Comparison of ENCODE assay signal across 1 cellular context in the genomic region with DNA sequence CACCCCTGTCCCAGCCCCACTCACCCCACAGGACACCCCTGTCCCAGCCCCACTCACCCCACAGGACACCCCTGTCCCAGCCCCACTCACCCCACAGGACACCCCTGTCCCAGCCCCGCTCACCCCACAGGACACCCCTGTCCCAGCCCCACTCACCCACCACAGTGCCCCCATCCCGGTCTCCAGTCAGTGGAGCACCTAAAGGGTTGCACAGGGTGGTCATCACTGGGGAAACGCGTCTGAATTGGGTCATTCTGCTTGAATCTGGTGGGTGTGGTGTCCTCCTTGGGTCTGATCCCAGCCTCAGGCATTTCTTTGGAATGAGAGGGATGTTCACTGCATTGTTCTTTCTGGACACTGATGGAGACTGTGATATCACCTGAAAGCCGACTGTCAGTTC.
TF ChIP-seq lines count a peak whose summit lies in the region.

No MANE protein-coding gene starts in this region.

TF ChIP-seq in H1, 55 proteins besides CTCF, POLR2A, EP300 and RAD21:
- TF ChIP-seq POLR2AphosphoS5 (IDR thresholded peaks at IDR 0.05; ENCODE audit: low read depth, low read length) (no peak), ZNF274 (IDR thresholded peaks at IDR 0.05; ENCODE audit: borderline replicate concordance, extremely low read depth, low read length) (no peak), SP4 (IDR thresholded peaks at IDR 0.05; ENCODE audit: low read length) (no peak), EGR1 (IDR thresholded peaks at IDR 0.05; ENCODE audit: borderline replicate concordance, low read depth, low read length) (no peak), HDAC6 (IDR thresholded peaks at IDR 0.05; ENCODE audit: low read depth, low read length) (no peak), BRCA1 (IDR thresholded peaks at IDR 0.05; ENCODE audit: low read depth, low read length) (no peak), CREB1 (IDR thresholded peaks at IDR 0.05) (no peak), CHD2 (IDR thresholded peaks at IDR 0.05; ENCODE audit: low read length) (no peak), BACH1 (IDR thresholded peaks at IDR 0.05; ENCODE audit: low read length) (no peak)
- TF ChIP-seq, protein P1, sequence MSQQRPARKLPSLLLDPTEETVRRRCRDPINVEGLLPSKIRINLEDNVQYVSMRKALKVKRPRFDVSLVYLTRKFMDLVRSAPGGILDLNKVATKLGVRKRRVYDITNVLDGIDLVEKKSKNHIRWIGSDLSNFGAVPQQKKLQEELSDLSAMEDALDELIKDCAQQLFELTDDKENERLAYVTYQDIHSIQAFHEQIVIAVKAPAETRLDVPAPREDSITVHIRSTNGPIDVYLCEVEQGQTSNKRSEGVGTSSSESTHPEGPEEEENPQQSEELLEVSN (IDR thresholded peaks at IDR 0.05) = no peak
- TF ChIP-seq, protein P2, sequence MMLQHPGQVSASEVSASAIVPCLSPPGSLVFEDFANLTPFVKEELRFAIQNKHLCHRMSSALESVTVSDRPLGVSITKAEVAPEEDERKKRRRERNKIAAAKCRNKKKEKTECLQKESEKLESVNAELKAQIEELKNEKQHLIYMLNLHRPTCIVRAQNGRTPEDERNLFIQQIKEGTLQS (IDR thresholded peaks at IDR 0.05; ENCODE audit: insufficient read depth, low read depth, low read length) = no peak
